8 cellular contexts compared by ENCODE assay signal in genomic region chr15:72230197-72231065, GRCh38. TPM values are rescaled to one million over a fixed set of nuclear protein-coding genes. Genes with fewer than 3 reads are reported as not detected.
DNase-seq lines count a peak whose midpoint lies in the region; ATAC-seq, FAIRE-seq and TF ChIP-seq lines count a peak whose summit lies in the region.

No MANE protein-coding gene starts in this region.

- peaks cover 0 to 53% of the 10 kb centered on the region in 2 donors for H3K4me1 ChIP-seq in right atrium auricular region

- no peaks in the 10 kb centered on the region for H3K27me3 ChIP-seq in right atrium auricular region

- H3K36me3 ChIP-seq in right atrium auricular region: no peaks in the 10 kb centered on the region

- no peaks in the 10 kb centered on the region for H3K9me3 Mint-ChIP-seq in T-helper 1 cell treated with Interleukin-12 subunit alpha and Interleukin-12 subunit beta and Interleukin-4 antibody, amounts not matched to agents 30 μg/mL and 1 μg/mL, for 36 hours
- no peaks in the 10 kb centered on the region for H3K9me3 Mint-ChIP-seq in progenitor cell of endocrine pancreas (ENCODE audit: low read depth)

- peak overlapping the region; percentile 99 for H3K27ac Mint-ChIP-seq in T-helper 1 cell treated with Interleukin-12 subunit alpha and Interleukin-12 subunit beta and Interleukin-4 antibody, amounts not matched to agents 30 μg/mL and 1 μg/mL, for 36 hours
- H3K27ac Mint-ChIP-seq in progenitor cell of endocrine pancreas: peak overlapping the region; percentile 97

- CTCF ChIA-PET in GM10248 (lab: Yijun Ruan, JAX): interaction anchor here (1.8 kb wide), 1 partner anchor 32 kb away, joined by 6 read pairs; no protein-coding TSS in a partner anchor

- POLR2A ChIA-PET in GM10248 (lab: Yijun Ruan, JAX): interaction anchor here (0.6 to 1.9 kb wide), 8 partner anchors 9 to 1756 kb away, joined by 3 to 9 read pairs (median 3); partner anchors contain the start of gene CELF6

- no peak for TF ChIP-seq CTCF in GM10248 (IDR thresholded peaks at IDR 0.05; ENCODE audit: control extremely low read depth, extremely low read depth, low read depth, missing control alignments)
- peak in 1 of 2 donors; percentile 39 for TF ChIP-seq CTCF in right atrium auricular region (IDR thresholded peaks at IDR 0.05)
- no peak for TF ChIP-seq CTCF in progenitor cell of endocrine pancreas (IDR thresholded peaks at IDR 0.05; ENCODE audit: unreplicated experiment)

- H3K27ac ChIP-seq in right atrium auricular region: peak overlapping the region; percentile 98

- no peaks in the 10 kb centered on the region for H3K27me3 Mint-ChIP-seq in T-helper 1 cell treated with Interleukin-12 subunit alpha and Interleukin-12 subunit beta and Interleukin-4 antibody, amounts not matched to agents 30 μg/mL and 1 μg/mL, for 36 hours (ENCODE audit: low read depth)
- H3K27me3 Mint-ChIP-seq in progenitor cell of endocrine pancreas: no peaks in the 10 kb centered on the region

- peak overlapping the region; percentile 89 to 96 for H3K4me3 ChIP-seq in right atrium auricular region

- H3K4me1 Mint-ChIP-seq in T-helper 1 cell treated with Interleukin-12 subunit alpha and Interleukin-12 subunit beta and Interleukin-4 antibody, amounts not matched to agents 30 μg/mL and 1 μg/mL, for 36 hours (ENCODE audit: low read depth): peaks cover 51% of the 10 kb centered on the region
- H3K4me1 Mint-ChIP-seq in progenitor cell of endocrine pancreas (ENCODE audit: low read depth): peaks cover 46% of the 10 kb centered on the region

- FAIRE-seq in urothelium cell line (lab: Jason Lieb, UNC): no peak

- H3K36me3 Mint-ChIP-seq in T-helper 1 cell treated with Interleukin-12 subunit alpha and Interleukin-12 subunit beta and Interleukin-4 antibody, amounts not matched to agents 30 μg/mL and 1 μg/mL, for 36 hours (ENCODE audit: low read depth): peaks cover 29% of the 10 kb centered on the region
- peaks cover 2% of the 10 kb centered on the region for H3K36me3 Mint-ChIP-seq in progenitor cell of endocrine pancreas (ENCODE audit: insufficient read depth)

- H3K9me3 ChIP-seq in right atrium auricular region: no peaks in the 10 kb centered on the region

- peak; percentile 73 for DNase-seq in GM10248 (ENCODE audit: extremely low spot score)
- peak; percentile 85 for DNase-seq in NCI-H1092 treated with DMSO at 0.1 percent for 48 hours (lab: John Stamatoyannopoulos, UW)
- peak; percentile 37 to 95 (median 85) for DNase-seq in anterior cingulate cortex (lab: John Stamatoyannopoulos, UW)
- DNase-seq in right atrium auricular region (ENCODE audit: low spot score): peak; percentile 90
- peak; percentile 78 for DNase-seq in progenitor cell of endocrine pancreas (ENCODE audit: low spot score, unreplicated experiment)
- peak; percentile 81 for DNase-seq in urothelium cell line (ENCODE audit: low spot score)

- no peak for ATAC-seq in HG03520 (IDR thresholded peaks at IDR 0.05; ENCODE audit: unreplicated experiment)

- H3K4me3 Mint-ChIP-seq in T-helper 1 cell treated with Interleukin-12 subunit alpha and Interleukin-12 subunit beta and Interleukin-4 antibody, amounts not matched to agents 30 μg/mL and 1 μg/mL, for 36 hours: peak overlapping the region; percentile 98
- H3K4me3 Mint-ChIP-seq in progenitor cell of endocrine pancreas (ENCODE audit: low read depth): peak overlapping the region; percentile 99

RNA-seq across cellular contexts. Expression of gene PKM, which starts 0.6 kb away (rescaled TPM):
- total RNA-seq in right atrium auricular region (100 to 1,000 TPM; 538 to 934 TPM), progenitor cell of endocrine pancreas (511 and 525 TPM in 2 replicates)

RNA-seq across cellular contexts. Expression of gene GRAMD2A, which starts 32.8 kb away (rescaled TPM):
- total RNA-seq in right atrium auricular region (under 1 TPM in 1 of 2 donors, not detected in 1; 0.83 TPM), progenitor cell of endocrine pancreas (4.0 and 5.0 TPM in 2 replicates)

RNA-seq across cellular contexts. Expression of gene PARP6, which starts 41.9 kb away (rescaled TPM):
- 10 to 100 TPM; 29.9 to 44.1 TPM for total RNA-seq in right atrium auricular region
- 131 and 134 TPM in 2 replicates for total RNA-seq in progenitor cell of endocrine pancreas
